11 cellular contexts compared by ENCODE assay signal in the genomic region with DNA sequence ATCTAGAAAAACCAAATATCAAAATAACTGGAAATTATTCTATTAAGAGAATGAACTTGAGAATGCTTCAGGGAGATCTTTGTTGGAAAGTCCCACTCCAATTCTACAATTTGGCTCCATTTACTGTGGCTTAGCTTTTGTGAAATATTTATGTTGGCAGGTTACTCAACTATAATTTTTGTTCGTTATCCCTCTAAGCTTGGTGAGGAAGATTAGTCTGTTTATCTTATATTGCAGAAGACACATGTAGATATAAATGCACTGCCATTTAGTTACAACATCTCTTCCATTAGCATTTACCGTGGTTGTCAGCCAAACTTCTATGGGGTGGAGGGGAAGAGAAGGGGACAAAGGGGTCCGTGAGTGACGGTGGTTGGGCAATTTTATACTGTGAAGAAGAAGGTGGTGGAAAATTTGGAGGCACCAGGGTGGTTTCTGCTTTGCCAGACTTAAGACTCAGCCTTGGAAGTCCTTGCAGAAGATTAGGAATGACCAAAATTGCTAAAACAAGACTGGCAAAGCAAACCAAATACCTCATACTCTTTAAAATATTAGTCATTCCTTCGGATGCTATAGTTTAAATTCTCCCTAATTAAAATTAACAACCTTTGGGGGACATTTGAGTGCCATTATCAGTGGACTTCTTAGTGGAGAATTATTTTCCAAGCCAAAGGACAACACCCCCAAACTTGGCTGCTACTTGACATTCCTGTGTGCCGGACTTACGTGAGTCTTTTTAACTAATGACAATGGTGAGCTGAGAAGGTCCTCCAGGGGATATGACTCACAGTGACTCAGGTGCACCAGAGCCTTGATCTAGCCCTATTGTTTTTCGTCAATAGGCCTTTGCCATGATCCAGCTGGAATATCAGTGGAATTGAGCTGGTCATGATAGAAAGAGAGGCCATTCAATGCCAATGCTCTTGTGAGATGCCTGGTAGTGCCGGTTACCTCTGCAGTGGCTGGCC.
A peak's percentile ranks its signal among the peaks of the same experiment; 100 is the strongest.
DNase-seq lines count a peak whose midpoint lies in the region; ATAC-seq and TF ChIP-seq lines count a peak whose summit lies in the region.
"Had no signal": no experiment of that assay in that cellular context is flagged by ENCODE, and none has a peak within 500 bp of the region (broad histone marks: within the 10 kb centered on the region; RNA-seq: fewer than 3 reads in every experiment).

No MANE protein-coding gene starts in this region.

- 27 to 28% methylated on average over 9 of the region's 9 CpGs for WGBS in esophagus squamous epithelium, 2 donors

- no peak overlapping the region for H3K27ac ChIP-seq in esophagus squamous epithelium
- H3K27ac ChIP-seq: dorsolateral prefrontal cortex had no signal

- H3K36me3 Mint-ChIP-seq in memory B cell, result no peaks in the 10 kb centered on the region

- no peaks in the 10 kb centered on the region for H3K27me3 Mint-ChIP-seq in memory B cell

- ATAC-seq in memory B cell (ENCODE audit: low read depth) (no peak), HG02981 (IDR thresholded peaks at IDR 0.05; ENCODE audit: unreplicated experiment) (no peak)

- no peaks in the 10 kb centered on the region for H3K9me3 ChIP-seq in esophagus squamous epithelium

- H3K27me3 ChIP-seq in esophagus squamous epithelium, result peaks cover 0 to 7% (median 0%) of the 10 kb centered on the region in 4 donors

- no peaks in the 10 kb centered on the region for H3K36me3 ChIP-seq in esophagus squamous epithelium

- H3K4me1 ChIP-seq in esophagus squamous epithelium, result peaks cover 16 to 42% (median 23%) of the 10 kb centered on the region in 3 donors

- intact Hi-C loops in esophagus squamous epithelium (cut with DNase I), result no loop called here

- peak overlapping the region; percentile 100 for H3K27ac Mint-ChIP-seq in memory B cell
- H3K27ac Mint-ChIP-seq: progenitor cell of endocrine pancreas had no signal

- H3K4me1 Mint-ChIP-seq in memory B cell, result peaks cover 60% of the 10 kb centered on the region

- TF ChIP-seq CTCF in cardiac fibroblast (IDR thresholded peaks at IDR 0.05; ENCODE audit: low read depth, low read length) (no peak), esophagus squamous epithelium (IDR thresholded peaks at IDR 0.05) (no peak)

- TF ChIP-seq POLR2A in esophagus squamous epithelium (IDR thresholded peaks at IDR 0.05), result no peak

- H3K4me3 ChIP-seq in cardiac fibroblast (replicated peaks in 1 of 2; ENCODE audit: low read depth in 2 of 2, low read length in 2 of 2), result no peak overlapping the region
- no peak overlapping the region for H3K4me3 ChIP-seq in esophagus squamous epithelium
- H3K4me3 ChIP-seq: dorsolateral prefrontal cortex had no signal

- DNase-seq in EH (ENCODE audit: low read depth) (peak; percentile 13), NCI-H226 (peak; percentile 34), cardiac fibroblast (ENCODE audit: low read depth in 2 of 2) (peak; percentile 42 to 92), memory B cell (ENCODE audit: low spot score in 2 of 2) (no peak), NCI-H1417 (lab: John Stamatoyannopoulos, UW) (no peak), NCI-H69 (lab: John Stamatoyannopoulos, UW) (no peak), esophagus squamous epithelium (lab: John Stamatoyannopoulos, UW) (no peak)
- DNase-seq: dorsolateral prefrontal cortex, T-helper 1 cell had no signal

- no peaks in the 10 kb centered on the region for H3K9me3 Mint-ChIP-seq in memory B cell

- no peak overlapping the region for H3K4me3 Mint-ChIP-seq in memory B cell

Comparison
In these comparisons a context has a peak if more than half of its experiments do, and no peak if none do; other contexts are left out.
1. DNase-seq: peak in EH (single experiment), NCI-H226 (single experiment) and cardiac fibroblast (2 of 2); none in memory B cell (0 of 2), NCI-H1417 (0 of 3), NCI-H69 (single experiment) and esophagus squamous epithelium (single experiment).